9 cellular contexts compared by ENCODE assay signal in genomic region chr7:127819975-127820778, GRCh38.
DNase-seq lines count a peak whose midpoint lies in the region; ATAC-seq and TF ChIP-seq lines count a peak whose summit lies in the region.
"Had no signal": no experiment of that assay in that cellular context is flagged by ENCODE, and none has a peak within 500 bp of the region (broad histone marks: within the 10 kb centered on the region; RNA-seq: fewer than 3 reads in every experiment).

No MANE protein-coding gene starts in this region.

- peaks cover 28% of the 10 kb centered on the region for H3K36me3 Mint-ChIP-seq in activated T-helper 17 cell treated with anti-CD3 and anti-CD28 coated beads, Interleukin-2, amount 50 U/mL, for 72 hours (ENCODE audit: low read depth)

- CTCF ChIA-PET in RWPE1 (lab: Yijun Ruan, JAX) = interaction anchor here (0.7 kb wide), 1 partner anchor 11 kb away, joined by 3 read pairs; no protein-coding TSS in a partner anchor

- H3K27me3 Mint-ChIP-seq in activated T-helper 17 cell treated with anti-CD3 and anti-CD28 coated beads, Interleukin-2, amount 50 U/mL, for 72 hours = no peaks in the 10 kb centered on the region

- peaks cover 36% of the 10 kb centered on the region for H3K4me1 Mint-ChIP-seq in activated T-helper 17 cell treated with anti-CD3 and anti-CD28 coated beads, Interleukin-2, amount 50 U/mL, for 72 hours

- H3K27ac ChIP-seq in RWPE1 = no peak overlapping the region

- ATAC-seq in HG02981 (IDR thresholded peaks at IDR 0.05; ENCODE audit: unreplicated experiment) = peak; percentile 48
- peak; percentile 91 for ATAC-seq in activated T-helper 17 cell treated with anti-CD3 and anti-CD28 coated beads, Interleukin-2, amount 50 U/mL, for 72 hours (replicated peaks)
- ATAC-seq in HG03469 (IDR thresholded peaks at IDR 0.05; ENCODE audit: unreplicated experiment) = no peak
- ATAC-seq in GM18517 (IDR thresholded peaks at IDR 0.05; ENCODE audit: unreplicated experiment) = no peak

- peak overlapping the region; percentile 28 for H3K4me3 Mint-ChIP-seq in activated T-helper 17 cell treated with anti-CD3 and anti-CD28 coated beads, Interleukin-2, amount 50 U/mL, for 72 hours

- POLR2A ChIA-PET in RWPE1 (lab: Yijun Ruan, JAX; ENCODE audit: low non-redundant PET) = no interaction called here

- no peaks in the 10 kb centered on the region for H3K9me3 Mint-ChIP-seq in activated T-helper 17 cell treated with anti-CD3 and anti-CD28 coated beads, Interleukin-2, amount 50 U/mL, for 72 hours

- H3K27ac Mint-ChIP-seq in activated T-helper 17 cell treated with anti-CD3 and anti-CD28 coated beads, Interleukin-2, amount 50 U/mL, for 72 hours = peak overlapping the region; percentile 46

- no peak for TF ChIP-seq CTCF in RWPE1 (conservative IDR thresholded peaks at IDR 0.05; ENCODE audit: low read depth)

- peak; percentile 72 for DNase-seq in EH (ENCODE audit: low read depth)
- peak; percentile 47 for DNase-seq in myocyte (ENCODE audit: low read depth)
- DNase-seq in RWPE1 (ENCODE audit: low spot score) = no peak
- DNase-seq in SW 1271 (lab: John Stamatoyannopoulos, UW) = no peak
- DNase-seq: hypothalamus had no signal

Comparison
In these comparisons a context has a peak if more than half of its experiments do, and no peak if none do; other contexts are left out.
1. DNase-seq: peak in EH (single experiment) and myocyte (single experiment); none in RWPE1 (single experiment) and SW 1271 (0 of 2).
2. ATAC-seq: peak in HG02981 (single experiment) and activated T-helper 17 cell treated with anti-CD3 and anti-CD28 coated beads, Interleukin-2, amount 50 U/mL, for 72 hours (single experiment); none in HG03469 (single experiment) and GM18517 (single experiment).